11 cellular contexts compared by ENCODE assay signal in genomic region chr16:28183930-28184329, GRCh38. TPM values are rescaled to one million over a fixed set of nuclear protein-coding genes. Genes with fewer than 3 reads are reported as not detected.
DNase-seq lines count a peak whose midpoint lies in the region; ATAC-seq and TF ChIP-seq lines count a peak whose summit lies in the region.
"Had no signal": no experiment of that assay in that cellular context is flagged by ENCODE, and none has a peak within 500 bp of the region (broad histone marks: within the 10 kb centered on the region; RNA-seq: fewer than 3 reads in every experiment).

No MANE protein-coding gene starts in this region.

- no peak for TF ChIP-seq CTCF in 22Rv1 (IDR thresholded peaks at IDR 0.05)
- no peak for TF ChIP-seq CTCF in CD4-positive, alpha-beta T cell (IDR thresholded peaks at IDR 0.05)
- TF ChIP-seq CTCF in omental fat pad (IDR thresholded peaks at IDR 0.05) = no peak

- intact Hi-C loops in CD4-positive, alpha-beta T cell (cut with DNase I, micrococcal nuclease) = loop anchor here in 1 of 2 experiments (5.0 kb wide), 1 partner anchor 37 kb away; no protein-coding TSS in a partner anchor
- intact Hi-C loops in activated CD4-positive, alpha-beta memory T cell treated with anti-CD3 and anti-CD28 coated beads for 36 hours (cut with micrococcal nuclease) = no loop called here

- H3K27me3 Mint-ChIP-seq in CD4-positive, alpha-beta T cell = no peaks in the 10 kb centered on the region
- no peaks in the 10 kb centered on the region for H3K27me3 Mint-ChIP-seq in activated CD4-positive, alpha-beta memory T cell treated with anti-CD3 and anti-CD28 coated beads for 36 hours
- H3K27me3 Mint-ChIP-seq in naive B cell = no peaks in the 10 kb centered on the region

- POLR2A ChIA-PET in CD4-positive, alpha-beta T cell (lab: Charles Lee) = interaction anchor here (1.2 to 1.9 kb wide), 3 partner anchors 10 to 39 kb away, joined by 3 to 8 read pairs (median 6); no protein-coding TSS in a partner anchor
- POLR2A ChIA-PET in activated CD4-positive, alpha-beta memory T cell treated with anti-CD3 and anti-CD28 coated beads for 36 hours (lab: Charles Lee) = interaction anchor here (2.4 kb wide), 1 partner anchor 27 kb away, joined by 12 read pairs; the partner anchor contains the start of gene XPO6

- H3K9me3 ChIP-seq in CD4-positive, alpha-beta T cell (ENCODE audit: control insufficient read depth, low read length) = no peaks in the 10 kb centered on the region
- H3K9me3 ChIP-seq: gastrocnemius medialis, ovary had no signal

- peaks cover 95% of the 10 kb centered on the region for H3K4me1 Mint-ChIP-seq in CD4-positive, alpha-beta T cell (ENCODE audit: low read depth)
- H3K4me1 Mint-ChIP-seq in activated CD4-positive, alpha-beta memory T cell treated with anti-CD3 and anti-CD28 coated beads for 36 hours (ENCODE audit: low read depth) = peaks cover 92% of the 10 kb centered on the region
- peaks cover 61 to 96% (median 85%) of the 10 kb centered on the region in 3 donors for H3K4me1 Mint-ChIP-seq in naive B cell

- H3K27me3 ChIP-seq in CD4-positive, alpha-beta T cell (ENCODE audit: control insufficient read depth, insufficient read depth, low read length) = no peaks in the 10 kb centered on the region
- H3K27me3 ChIP-seq: gastrocnemius medialis, ovary had no signal

- no peak for ATAC-seq in CD4-positive, alpha-beta T cell (ENCODE audit: poor library complexity)
- no peak for ATAC-seq in naive B cell (ENCODE audit: low read depth in 2 of 2)
- no peak for ATAC-seq in GM18873 (IDR thresholded peaks at IDR 0.05; ENCODE audit: low FRiP score, unreplicated experiment)
- no peak for ATAC-seq in omental fat pad (ENCODE audit: low FRiP score)
- ATAC-seq: gastrocnemius medialis had no signal

- H3K27ac Mint-ChIP-seq in CD4-positive, alpha-beta T cell = peak overlapping the region; percentile 85
- peak overlapping the region; percentile 87 for H3K27ac Mint-ChIP-seq in activated CD4-positive, alpha-beta memory T cell treated with anti-CD3 and anti-CD28 coated beads for 36 hours
- peak overlapping the region in 5 of 6 donors; percentile 55 to 94 (median 66) for H3K27ac Mint-ChIP-seq in naive B cell

- CTCF ChIA-PET in CD4-positive, alpha-beta T cell (lab: Charles Lee) = interaction anchor here (0.7 to 1.8 kb wide), 7 partner anchors 9 to 45 kb away, joined by 3 to 9 read pairs (median 3); no protein-coding TSS in a partner anchor
- CTCF ChIA-PET in activated CD4-positive, alpha-beta memory T cell treated with anti-CD3 and anti-CD28 coated beads for 36 hours (lab: Charles Lee) = interaction anchor here (1.7 kb wide), 1 partner anchor 56 kb away, joined by 6 read pairs; no protein-coding TSS in a partner anchor

- H3K9me3 Mint-ChIP-seq in CD4-positive, alpha-beta T cell = peaks cover 2% of the 10 kb centered on the region
- H3K9me3 Mint-ChIP-seq in activated CD4-positive, alpha-beta memory T cell treated with anti-CD3 and anti-CD28 coated beads for 36 hours = peaks cover 3% of the 10 kb centered on the region
- peaks cover 0 to 3% (median 0%) of the 10 kb centered on the region in 7 donors for H3K9me3 Mint-ChIP-seq in naive B cell

- no peak overlapping the region for H3K4me3 Mint-ChIP-seq in CD4-positive, alpha-beta T cell
- H3K4me3 Mint-ChIP-seq in activated CD4-positive, alpha-beta memory T cell treated with anti-CD3 and anti-CD28 coated beads for 36 hours = no peak overlapping the region
- H3K4me3 Mint-ChIP-seq in naive B cell = peak overlapping the region in 1 of 8 donors; percentile 11

- peak overlapping the region; percentile 7; the same call in 1 of the 2 replicates for H3K27ac ChIP-seq in 22Rv1
- no peak overlapping the region for H3K27ac ChIP-seq in CD4-positive, alpha-beta T cell (ENCODE audit: low read depth, low read length)
- H3K27ac ChIP-seq: gastrocnemius medialis, ovary had no signal

- H3K36me3 Mint-ChIP-seq in CD4-positive, alpha-beta T cell (ENCODE audit: low read depth) = peaks cover 73% of the 10 kb centered on the region
- peaks cover 46% of the 10 kb centered on the region for H3K36me3 Mint-ChIP-seq in activated CD4-positive, alpha-beta memory T cell treated with anti-CD3 and anti-CD28 coated beads for 36 hours
- H3K36me3 Mint-ChIP-seq in naive B cell = peaks cover 11 to 22% of the 10 kb centered on the region in 2 donors

- DNase-seq in CD4-positive, alpha-beta T cell = no peak
- no peak for DNase-seq in activated CD4-positive, alpha-beta memory T cell treated with anti-CD3 and anti-CD28 coated beads for 36 hours
- DNase-seq in naive B cell (no peak), omental fat pad (ENCODE audit: low spot score) (no peak), NCI-H1694 (lab: John Stamatoyannopoulos, UW) (no peak)
- DNase-seq: C1 segment of cervical spinal cord, gastrocnemius medialis, Right ventricle myocardium superior had no signal

RNA-seq across cellular contexts. Expression of gene XPO6, which starts 27.8 kb away (rescaled TPM):
- 100 to 1,000 TPM; 378 to 390 TPM for total RNA-seq in CD4-positive, alpha-beta T cell
- 100 to 1,000 TPM; 201 to 214 TPM for total RNA-seq in activated CD4-positive, alpha-beta memory T cell treated with anti-CD3 and anti-CD28 coated beads for 36 hours
- 10 to 100 TPM; 34.0 to 59.1 (median 56.1) TPM for polyA plus RNA-seq in naive B cell (ENCODE audit: low read depth in 6 of 6)
- total RNA-seq in omental fat pad = 100 to 1,000 TPM in 2 of 4 donors, 10 to 100 TPM in 2; 59.5 to 162 (median 118) TPM
